1 cellular context compared by ENCODE assay signal in the genomic region with DNA sequence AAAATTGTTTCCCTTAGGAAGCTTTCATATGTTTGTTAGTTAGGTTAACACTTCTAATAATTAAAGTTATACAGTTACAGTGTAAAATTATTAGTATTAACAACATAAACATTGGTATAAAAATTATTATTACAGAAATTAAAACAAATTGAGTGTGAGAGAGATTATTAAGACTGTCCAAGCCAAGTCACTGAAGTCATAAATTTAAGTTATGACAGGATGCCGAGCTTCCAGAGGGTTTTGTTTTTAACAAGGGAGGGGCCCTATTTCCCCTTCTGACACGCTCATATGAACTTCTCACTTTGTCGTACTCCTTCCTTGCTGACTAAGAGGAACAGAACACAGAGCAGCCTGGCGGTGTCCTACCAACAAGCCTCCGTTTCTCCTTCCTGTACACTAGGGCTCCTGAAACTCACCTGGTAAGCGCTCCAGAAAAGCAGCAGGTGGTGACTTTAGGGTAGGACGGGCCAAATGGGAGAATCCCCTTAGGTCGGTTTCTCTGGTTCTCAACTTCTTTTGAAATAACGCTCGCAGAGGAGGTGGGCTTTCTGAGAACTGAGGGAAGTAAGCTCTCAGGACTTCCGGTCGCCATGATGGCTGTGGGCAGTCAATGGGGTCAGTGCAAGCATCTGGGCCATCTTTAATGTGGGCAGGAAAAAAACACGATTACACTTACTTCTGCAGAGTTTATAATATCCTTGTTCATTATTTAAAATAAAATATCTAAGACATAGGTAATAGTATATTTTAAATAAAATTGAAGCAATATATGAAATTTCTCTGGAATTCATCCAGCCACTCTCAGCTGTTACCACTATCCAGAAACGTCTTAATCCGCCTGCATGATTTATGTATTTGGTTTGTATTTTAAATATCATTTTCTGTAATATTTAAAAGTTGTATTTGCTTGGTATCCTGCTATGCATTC.
TF ChIP-seq lines count a peak whose summit lies in the region.

A gene with protein sequence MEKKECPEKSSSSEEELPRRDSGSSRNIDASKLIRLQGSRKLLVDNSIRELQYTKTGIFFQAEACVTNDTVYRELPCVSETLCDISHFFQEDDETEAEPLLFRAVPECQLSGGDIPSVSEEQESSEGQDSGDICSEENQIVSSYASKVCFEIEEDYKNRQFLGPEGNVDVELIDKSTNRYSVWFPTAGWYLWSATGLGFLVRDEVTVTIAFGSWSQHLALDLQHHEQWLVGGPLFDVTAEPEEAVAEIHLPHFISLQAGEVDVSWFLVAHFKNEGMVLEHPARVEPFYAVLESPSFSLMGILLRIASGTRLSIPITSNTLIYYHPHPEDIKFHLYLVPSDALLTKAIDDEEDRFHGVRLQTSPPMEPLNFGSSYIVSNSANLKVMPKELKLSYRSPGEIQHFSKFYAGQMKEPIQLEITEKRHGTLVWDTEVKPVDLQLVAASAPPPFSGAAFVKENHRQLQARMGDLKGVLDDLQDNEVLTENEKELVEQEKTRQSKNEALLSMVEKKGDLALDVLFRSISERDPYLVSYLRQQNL (minus strand): TSS at position 537 of the 928 bp plus-strand sequence. CDS start 14,892 bp downstream, outside the sequence.

TF ChIP-seq in HEK293, 187 proteins besides CTCF, POLR2A, EP300 and RAD21 (continued from another document and continues in another):
- TF ChIP-seq, protein P1, sequence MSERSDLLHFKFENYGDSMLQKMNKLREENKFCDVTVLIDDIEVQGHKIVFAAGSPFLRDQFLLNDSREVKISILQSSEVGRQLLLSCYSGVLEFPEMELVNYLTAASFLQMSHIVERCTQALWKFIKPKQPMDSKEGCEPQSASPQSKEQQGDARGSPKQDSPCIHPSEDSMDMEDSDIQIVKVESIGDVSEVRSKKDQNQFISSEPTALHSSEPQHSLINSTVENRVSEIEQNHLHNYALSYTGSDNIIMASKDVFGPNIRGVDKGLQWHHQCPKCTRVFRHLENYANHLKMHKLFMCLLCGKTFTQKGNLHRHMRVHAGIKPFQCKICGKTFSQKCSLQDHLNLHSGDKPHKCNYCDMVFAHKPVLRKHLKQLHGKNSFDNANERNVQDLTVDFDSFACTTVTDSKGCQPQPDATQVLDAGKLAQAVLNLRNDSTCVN (tag by site-specific recombination; optimal IDR thresholded peaks at IDR 0.05): no peak
- TF ChIP-seq ZNF350 (tag by site-specific recombination; IDR thresholded peaks at IDR 0.05): no peak
- TF ChIP-seq ZNF623 (tag by site-specific recombination; IDR thresholded peaks at IDR 0.05): no peak
- TF ChIP-seq ZEB2 (tag by site-specific recombination; IDR thresholded peaks at IDR 0.05): peak; percentile 46; the same call in 1 of the 2 replicates
- TF ChIP-seq ZNF596 (tag by site-specific recombination; IDR thresholded peaks at IDR 0.05): no peak
- TF ChIP-seq ZIC2 (tag by site-specific recombination; IDR thresholded peaks at IDR 0.05): 0 out of 2 replicates have a peak, but pooled peaks have one; percentile 21
- TF ChIP-seq ZNF140 (tag by site-specific recombination; IDR thresholded peaks at IDR 0.05): no peak
- TF ChIP-seq ZNF155 (tag by site-specific recombination; IDR thresholded peaks at IDR 0.05): no peak
- no peak for TF ChIP-seq ZBTB1 (tag by site-specific recombination; IDR thresholded peaks at IDR 0.05)
- TF ChIP-seq, protein P2, sequence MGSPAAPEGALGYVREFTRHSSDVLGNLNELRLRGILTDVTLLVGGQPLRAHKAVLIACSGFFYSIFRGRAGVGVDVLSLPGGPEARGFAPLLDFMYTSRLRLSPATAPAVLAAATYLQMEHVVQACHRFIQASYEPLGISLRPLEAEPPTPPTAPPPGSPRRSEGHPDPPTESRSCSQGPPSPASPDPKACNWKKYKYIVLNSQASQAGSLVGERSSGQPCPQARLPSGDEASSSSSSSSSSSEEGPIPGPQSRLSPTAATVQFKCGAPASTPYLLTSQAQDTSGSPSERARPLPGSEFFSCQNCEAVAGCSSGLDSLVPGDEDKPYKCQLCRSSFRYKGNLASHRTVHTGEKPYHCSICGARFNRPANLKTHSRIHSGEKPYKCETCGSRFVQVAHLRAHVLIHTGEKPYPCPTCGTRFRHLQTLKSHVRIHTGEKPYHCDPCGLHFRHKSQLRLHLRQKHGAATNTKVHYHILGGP (tag by site-specific recombination; IDR thresholded peaks at IDR 0.05): no peak
- no peak for TF ChIP-seq ZNF426 (tag by site-specific recombination; IDR thresholded peaks at IDR 0.05)
- TF ChIP-seq ZNF561 (tag by site-specific recombination; IDR thresholded peaks at IDR 0.05; ENCODE audit: borderline replicate concordance): peak; percentile 81
- no peak for TF ChIP-seq ZNF785 (tag by site-specific recombination; IDR thresholded peaks at IDR 0.05)
- TF ChIP-seq ZNF776 (tag by site-specific recombination; IDR thresholded peaks at IDR 0.05; ENCODE audit: borderline replicate concordance): no peak
- TF ChIP-seq ZBTB48 (tag by site-specific recombination; IDR thresholded peaks at IDR 0.05): no peak
- TF ChIP-seq SETDB1 (IDR thresholded peaks at IDR 0.05; ENCODE audit: insufficient read length, low read length): no peak
- TF ChIP-seq ZNF157 (tag by site-specific recombination; IDR thresholded peaks at IDR 0.05): no peak
- no peak for TF ChIP-seq ZNF791 (tag by site-specific recombination; IDR thresholded peaks at IDR 0.05)
- TF ChIP-seq, protein P3, sequence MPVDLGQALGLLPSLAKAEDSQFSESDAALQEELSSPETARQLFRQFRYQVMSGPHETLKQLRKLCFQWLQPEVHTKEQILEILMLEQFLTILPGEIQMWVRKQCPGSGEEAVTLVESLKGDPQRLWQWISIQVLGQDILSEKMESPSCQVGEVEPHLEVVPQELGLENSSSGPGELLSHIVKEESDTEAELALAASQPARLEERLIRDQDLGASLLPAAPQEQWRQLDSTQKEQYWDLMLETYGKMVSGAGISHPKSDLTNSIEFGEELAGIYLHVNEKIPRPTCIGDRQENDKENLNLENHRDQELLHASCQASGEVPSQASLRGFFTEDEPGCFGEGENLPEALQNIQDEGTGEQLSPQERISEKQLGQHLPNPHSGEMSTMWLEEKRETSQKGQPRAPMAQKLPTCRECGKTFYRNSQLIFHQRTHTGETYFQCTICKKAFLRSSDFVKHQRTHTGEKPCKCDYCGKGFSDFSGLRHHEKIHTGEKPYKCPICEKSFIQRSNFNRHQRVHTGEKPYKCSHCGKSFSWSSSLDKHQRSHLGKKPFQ (tag by site-specific recombination; IDR thresholded peaks at IDR 0.05): no peak
- TF ChIP-seq ZBTB21 (tag by site-specific recombination; IDR thresholded peaks at IDR 0.05): no peak
- no peak for TF ChIP-seq ZNF529 (tag by site-specific recombination; IDR thresholded peaks at IDR 0.05; ENCODE audit: insufficient replicate concordance)
- peak; percentile 63; the same call in 1 of the 2 replicates for TF ChIP-seq PRDM1 (tag by site-specific recombination; IDR thresholded peaks at IDR 0.05)
- TF ChIP-seq, protein P4, sequence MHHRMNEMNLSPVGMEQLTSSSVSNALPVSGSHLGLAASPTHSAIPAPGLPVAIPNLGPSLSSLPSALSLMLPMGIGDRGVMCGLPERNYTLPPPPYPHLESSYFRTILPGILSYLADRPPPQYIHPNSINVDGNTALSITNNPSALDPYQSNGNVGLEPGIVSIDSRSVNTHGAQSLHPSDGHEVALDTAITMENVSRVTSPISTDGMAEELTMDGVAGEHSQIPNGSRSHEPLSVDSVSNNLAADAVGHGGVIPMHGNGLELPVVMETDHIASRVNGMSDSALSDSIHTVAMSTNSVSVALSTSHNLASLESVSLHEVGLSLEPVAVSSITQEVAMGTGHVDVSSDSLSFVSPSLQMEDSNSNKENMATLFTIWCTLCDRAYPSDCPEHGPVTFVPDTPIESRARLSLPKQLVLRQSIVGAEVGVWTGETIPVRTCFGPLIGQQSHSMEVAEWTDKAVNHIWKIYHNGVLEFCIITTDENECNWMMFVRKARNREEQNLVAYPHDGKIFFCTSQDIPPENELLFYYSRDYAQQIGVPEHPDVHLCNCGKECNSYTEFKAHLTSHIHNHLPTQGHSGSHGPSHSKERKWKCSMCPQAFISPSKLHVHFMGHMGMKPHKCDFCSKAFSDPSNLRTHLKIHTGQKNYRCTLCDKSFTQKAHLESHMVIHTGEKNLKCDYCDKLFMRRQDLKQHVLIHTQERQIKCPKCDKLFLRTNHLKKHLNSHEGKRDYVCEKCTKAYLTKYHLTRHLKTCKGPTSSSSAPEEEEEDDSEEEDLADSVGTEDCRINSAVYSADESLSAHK (tag by site-specific recombination; IDR thresholded peaks at IDR 0.05): peak; percentile 78
- no peak for TF ChIP-seq ZSCAN16 (tag by site-specific recombination; IDR thresholded peaks at IDR 0.05)
- no peak for TF ChIP-seq ZNF654 (tag by site-specific recombination; IDR thresholded peaks at IDR 0.05; ENCODE audit: low read depth)
- TF ChIP-seq, protein P5, sequence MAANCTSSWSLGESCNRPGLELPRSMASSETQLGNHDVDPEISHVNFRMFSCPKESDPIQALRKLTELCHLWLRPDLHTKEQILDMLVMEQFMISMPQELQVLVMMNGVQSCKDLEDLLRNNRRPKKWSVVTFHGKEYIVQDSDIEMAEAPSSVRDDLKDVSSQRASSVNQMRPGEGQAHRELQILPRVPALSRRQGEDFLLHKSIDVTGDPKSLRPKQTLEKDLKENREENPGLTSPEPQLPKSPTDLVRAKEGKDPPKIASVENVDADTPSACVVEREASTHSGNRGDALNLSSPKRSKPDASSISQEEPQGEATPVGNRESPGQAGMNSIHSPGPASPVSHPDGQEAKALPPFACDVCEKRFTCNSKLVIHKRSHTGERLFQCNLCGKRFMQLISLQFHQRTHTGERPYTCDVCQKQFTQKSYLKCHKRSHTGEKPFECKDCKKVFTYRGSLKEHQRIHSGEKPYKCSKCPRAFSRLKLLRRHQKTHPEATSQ (tag by site-specific recombination; IDR thresholded peaks at IDR 0.05): no peak
- no peak for TF ChIP-seq ZNF621 (tag by site-specific recombination; IDR thresholded peaks at IDR 0.05)
- no peak for TF ChIP-seq KLF7 (tag by site-specific recombination; IDR thresholded peaks at IDR 0.05; ENCODE audit: borderline replicate concordance)
- peak; percentile 28; the same call in 1 of the 2 replicates for TF ChIP-seq ZNF394 (tag by site-specific recombination; IDR thresholded peaks at IDR 0.05; ENCODE audit: borderline replicate concordance)
- no peak for TF ChIP-seq ZNF292 (tag by site-specific recombination; IDR thresholded peaks at IDR 0.05; ENCODE audit: borderline replicate concordance, low read depth)
- TF ChIP-seq ZNF138 (tag by site-specific recombination; IDR thresholded peaks at IDR 0.05; ENCODE audit: borderline replicate concordance): no peak
- TF ChIP-seq, protein P6, sequence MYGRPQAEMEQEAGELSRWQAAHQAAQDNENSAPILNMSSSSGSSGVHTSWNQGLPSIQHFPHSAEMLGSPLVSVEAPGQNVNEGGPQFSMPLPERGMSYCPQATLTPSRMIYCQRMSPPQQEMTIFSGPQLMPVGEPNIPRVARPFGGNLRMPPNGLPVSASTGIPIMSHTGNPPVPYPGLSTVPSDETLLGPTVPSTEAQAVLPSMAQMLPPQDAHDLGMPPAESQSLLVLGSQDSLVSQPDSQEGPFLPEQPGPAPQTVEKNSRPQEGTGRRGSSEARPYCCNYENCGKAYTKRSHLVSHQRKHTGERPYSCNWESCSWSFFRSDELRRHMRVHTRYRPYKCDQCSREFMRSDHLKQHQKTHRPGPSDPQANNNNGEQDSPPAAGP (tag by site-specific recombination; IDR thresholded peaks at IDR 0.05): no peak
- TF ChIP-seq, protein P7, sequence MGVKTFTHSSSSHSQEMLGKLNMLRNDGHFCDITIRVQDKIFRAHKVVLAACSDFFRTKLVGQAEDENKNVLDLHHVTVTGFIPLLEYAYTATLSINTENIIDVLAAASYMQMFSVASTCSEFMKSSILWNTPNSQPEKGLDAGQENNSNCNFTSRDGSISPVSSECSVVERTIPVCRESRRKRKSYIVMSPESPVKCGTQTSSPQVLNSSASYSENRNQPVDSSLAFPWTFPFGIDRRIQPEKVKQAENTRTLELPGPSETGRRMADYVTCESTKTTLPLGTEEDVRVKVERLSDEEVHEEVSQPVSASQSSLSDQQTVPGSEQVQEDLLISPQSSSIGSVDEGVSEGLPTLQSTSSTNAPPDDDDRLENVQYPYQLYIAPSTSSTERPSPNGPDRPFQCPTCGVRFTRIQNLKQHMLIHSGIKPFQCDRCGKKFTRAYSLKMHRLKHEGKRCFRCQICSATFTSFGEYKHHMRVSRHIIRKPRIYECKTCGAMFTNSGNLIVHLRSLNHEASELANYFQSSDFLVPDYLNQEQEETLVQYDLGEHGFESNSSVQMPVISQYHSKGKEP (tag by site-specific recombination; IDR thresholded peaks at IDR 0.05): no peak
- no peak for TF ChIP-seq ZNF626 (tag by site-specific recombination; IDR thresholded peaks at IDR 0.05)
- peak; percentile 57; the same call in 1 of the 2 replicates for TF ChIP-seq ZNF610 (tag by site-specific recombination; IDR thresholded peaks at IDR 0.05; ENCODE audit: borderline replicate concordance)
- TF ChIP-seq ZNF473 (tag by site-specific recombination; IDR thresholded peaks at IDR 0.05): no peak
- TF ChIP-seq, protein P8, sequence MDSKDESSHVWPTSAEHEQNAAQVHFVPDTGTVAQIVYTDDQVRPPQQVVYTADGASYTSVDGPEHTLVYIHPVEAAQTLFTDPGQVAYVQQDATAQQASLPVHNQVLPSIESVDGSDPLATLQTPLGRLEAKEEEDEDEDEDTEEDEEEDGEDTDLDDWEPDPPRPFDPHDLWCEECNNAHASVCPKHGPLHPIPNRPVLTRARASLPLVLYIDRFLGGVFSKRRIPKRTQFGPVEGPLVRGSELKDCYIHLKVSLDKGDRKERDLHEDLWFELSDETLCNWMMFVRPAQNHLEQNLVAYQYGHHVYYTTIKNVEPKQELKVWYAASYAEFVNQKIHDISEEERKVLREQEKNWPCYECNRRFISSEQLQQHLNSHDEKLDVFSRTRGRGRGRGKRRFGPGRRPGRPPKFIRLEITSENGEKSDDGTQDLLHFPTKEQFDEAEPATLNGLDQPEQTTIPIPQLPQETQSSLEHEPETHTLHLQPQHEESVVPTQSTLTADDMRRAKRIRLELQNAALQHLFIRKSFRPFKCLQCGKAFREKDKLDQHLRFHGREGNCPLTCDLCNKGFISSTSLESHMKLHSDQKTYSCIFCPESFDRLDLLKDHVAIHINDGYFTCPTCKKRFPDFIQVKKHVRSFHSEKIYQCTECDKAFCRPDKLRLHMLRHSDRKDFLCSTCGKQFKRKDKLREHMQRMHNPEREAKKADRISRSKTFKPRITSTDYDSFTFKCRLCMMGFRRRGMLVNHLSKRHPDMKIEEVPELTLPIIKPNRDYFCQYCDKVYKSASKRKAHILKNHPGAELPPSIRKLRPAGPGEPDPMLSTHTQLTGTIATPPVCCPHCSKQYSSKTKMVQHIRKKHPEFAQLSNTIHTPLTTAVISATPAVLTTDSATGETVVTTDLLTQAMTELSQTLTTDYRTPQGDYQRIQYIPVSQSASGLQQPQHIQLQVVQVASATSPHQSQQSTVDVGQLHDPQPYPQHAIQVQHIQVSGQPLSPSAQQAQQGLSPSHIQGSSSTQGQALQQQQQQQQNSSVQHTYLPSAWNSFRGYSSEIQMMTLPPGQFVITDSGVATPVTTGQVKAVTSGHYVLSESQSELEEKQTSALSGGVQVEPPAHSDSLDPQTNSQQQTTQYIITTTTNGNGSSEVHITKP (tag by site-specific recombination; IDR thresholded peaks at IDR 0.05): peak; percentile 44
- TF ChIP-seq HOXD13 (CRISPR knock-in tag; IDR thresholded peaks at IDR 0.05; ENCODE audit: borderline replicate concordance): no peak
- TF ChIP-seq BCL11B (tag by site-specific recombination; IDR thresholded peaks at IDR 0.05; ENCODE audit: low read depth): no peak
- peak; percentile 58 for TF ChIP-seq ZXDB (tag by site-specific recombination; IDR thresholded peaks at IDR 0.05)
- no peak for TF ChIP-seq GLI2 (tag by site-specific recombination; IDR thresholded peaks at IDR 0.05; ENCODE audit: borderline replicate concordance, low read depth)
- no peak for TF ChIP-seq ZFP3 (tag by site-specific recombination; IDR thresholded peaks at IDR 0.05; ENCODE audit: low read depth)
